In genomic region chr19:2902590-2903218, GRCh38 we compare ENCODE assay signal across 1 cellular context.
TF ChIP-seq lines count a peak whose summit lies in the region.

No MANE protein-coding gene starts in this region.

TF ChIP-seq in HepG2, 621 proteins besides CTCF, POLR2A, EP300 and RAD21 (continued from another document):
- TF ChIP-seq ZXDC (CRISPR knock-in tag; IDR thresholded peaks at IDR 0.05) = no peak
- no peak for TF ChIP-seq ZZZ3 (CRISPR knock-in tag; IDR thresholded peaks at IDR 0.05; ENCODE audit: borderline replicate concordance)
- TF ChIP-seq ADNP (CRISPR knock-in tag; IDR thresholded peaks at IDR 0.05) = no peak
- no peak for TF ChIP-seq EEA1 (CRISPR knock-in tag; IDR thresholded peaks at IDR 0.05; ENCODE audit: borderline replicate concordance)
- no peak for TF ChIP-seq ZNF124 (CRISPR knock-in tag; IDR thresholded peaks at IDR 0.05)
- no peak for TF ChIP-seq NRL (CRISPR knock-in tag; IDR thresholded peaks at IDR 0.05; ENCODE audit: borderline replicate concordance)
- no peak for TF ChIP-seq ZNF30 (CRISPR knock-in tag; IDR thresholded peaks at IDR 0.05)
- TF ChIP-seq ZFP41 (CRISPR knock-in tag; IDR thresholded peaks at IDR 0.05; ENCODE audit: borderline replicate concordance) = no peak
- TF ChIP-seq, protein P1, sequence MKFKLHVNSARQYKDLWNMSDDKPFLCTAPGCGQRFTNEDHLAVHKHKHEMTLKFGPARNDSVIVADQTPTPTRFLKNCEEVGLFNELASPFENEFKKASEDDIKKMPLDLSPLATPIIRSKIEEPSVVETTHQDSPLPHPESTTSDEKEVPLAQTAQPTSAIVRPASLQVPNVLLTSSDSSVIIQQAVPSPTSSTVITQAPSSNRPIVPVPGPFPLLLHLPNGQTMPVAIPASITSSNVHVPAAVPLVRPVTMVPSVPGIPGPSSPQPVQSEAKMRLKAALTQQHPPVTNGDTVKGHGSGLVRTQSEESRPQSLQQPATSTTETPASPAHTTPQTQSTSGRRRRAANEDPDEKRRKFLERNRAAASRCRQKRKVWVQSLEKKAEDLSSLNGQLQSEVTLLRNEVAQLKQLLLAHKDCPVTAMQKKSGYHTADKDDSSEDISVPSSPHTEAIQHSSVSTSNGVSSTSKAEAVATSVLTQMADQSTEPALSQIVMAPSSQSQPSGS (CRISPR knock-in tag; IDR thresholded peaks at IDR 0.05) = no peak
- no peak for TF ChIP-seq ZC3H13 (CRISPR knock-in tag; IDR thresholded peaks at IDR 0.05)
- TF ChIP-seq ZNF101 (CRISPR knock-in tag; IDR thresholded peaks at IDR 0.05; ENCODE audit: borderline replicate concordance, low read depth) = no peak
- TF ChIP-seq NR1H2 (CRISPR knock-in tag; IDR thresholded peaks at IDR 0.05; ENCODE audit: borderline replicate concordance, low read depth) = no peak
- TF ChIP-seq ZNF879 (CRISPR knock-in tag; IDR thresholded peaks at IDR 0.05) = no peak
- no peak for TF ChIP-seq MAZ (IDR thresholded peaks at IDR 0.05; ENCODE audit: borderline replicate concordance, low read depth, low read length)
- TF ChIP-seq MAZ (CRISPR knock-in tag; IDR thresholded peaks at IDR 0.05; ENCODE audit: low read depth) = 0 out of 2 replicates have a peak, but pooled peaks have one; percentile 8
- no peak for TF ChIP-seq ZNF777 (CRISPR knock-in tag; IDR thresholded peaks at IDR 0.05)
